8 cellular contexts compared by ENCODE assay signal in genomic region chr9:129624168-129624759, GRCh38. TPM values are rescaled to one million over a fixed set of nuclear protein-coding genes. Genes with fewer than 3 reads are reported as not detected.
DNase-seq lines count a peak whose midpoint lies in the region; ATAC-seq and TF ChIP-seq lines count a peak whose summit lies in the region.

No MANE protein-coding gene starts in this region.

- H4K8ac ChIP-seq in trophoblast cell (ENCODE audit: low read depth, low read length), result no peak overlapping the region

- H3K4me3 ChIP-seq in AG09309 (ENCODE audit: control insufficient read depth, low read depth, low read length), result no peak overlapping the region
- H3K4me3 ChIP-seq in OCI-LY1 (ENCODE audit: low read depth, low read length, poor library complexity, severe bottlenecking), result no peak overlapping the region
- no peak overlapping the region for H3K4me3 ChIP-seq in epithelial cell of proximal tubule (ENCODE audit: low read depth, low read length)
- no peak overlapping the region for H3K4me3 ChIP-seq in trophoblast cell (ENCODE audit: low read depth, low read length)

- H2BK5ac ChIP-seq in trophoblast cell (ENCODE audit: low read depth, low read length, poor library complexity), result no peak overlapping the region

- H3K23ac ChIP-seq in trophoblast cell (ENCODE audit: low read length), result no peak overlapping the region

- peaks cover 18% of the 10 kb centered on the region for H3K36me3 ChIP-seq in OCI-LY1 (ENCODE audit: insufficient read depth, low read length)
- H3K36me3 ChIP-seq in trophoblast cell (ENCODE audit: control insufficient read depth in 1 of 2, insufficient read depth in 2 of 2, low read length in 2 of 2), result peaks cover 7 to 8% of the 10 kb centered on the region in 2 experiments

- H3K9me3 ChIP-seq in OCI-LY1 (ENCODE audit: low read length) (no peaks in the 10 kb centered on the region), trophoblast cell (ENCODE audit: insufficient read depth, low read depth, low read length) (peaks cover 2% of the 10 kb centered on the region)

- peak overlapping the region; percentile 83; the same call in 1 of the 2 replicates for H3K4me2 ChIP-seq in OCI-LY1 (ENCODE audit: low read length)
- no peak overlapping the region for H3K4me2 ChIP-seq in trophoblast cell (ENCODE audit: low read length)

- H2AK5ac ChIP-seq in trophoblast cell (ENCODE audit: low read length), result no peak overlapping the region

- no peak overlapping the region for H3K4ac ChIP-seq in trophoblast cell (ENCODE audit: low read depth, low read length)

- H2BK12ac ChIP-seq in trophoblast cell (ENCODE audit: low read length), result no peak overlapping the region

- no peaks in the 10 kb centered on the region for H3F3A ChIP-seq in OCI-LY1 (ENCODE audit: insufficient read depth, low read length)

- peaks cover 18% of the 10 kb centered on the region for H3K79me1 ChIP-seq in trophoblast cell (ENCODE audit: low read length)

- H4K12ac ChIP-seq in trophoblast cell (ENCODE audit: low read depth, low read length), result no peak overlapping the region

- no peak overlapping the region for H2AFZ ChIP-seq in OCI-LY1 (ENCODE audit: low read length)
- H2AFZ ChIP-seq in trophoblast cell (ENCODE audit: insufficient read depth, low read length, poor library complexity), result no peak overlapping the region

- TF ChIP-seq CTCF in AG09309 (IDR thresholded peaks at IDR 0.05; ENCODE audit: control insufficient read depth, insufficient read depth, low read depth, low read length, missing control alignments) (peak; percentile 83), GM20000 (IDR thresholded peaks at IDR 0.05; ENCODE audit: extremely low read depth, missing control alignments) (peak; percentile 75), OCI-LY1 (IDR thresholded peaks at IDR 0.05; ENCODE audit: low read length) (peak; percentile 79), epithelial cell of proximal tubule (conservative IDR thresholded peaks at IDR 0.05; ENCODE audit: low read depth, low read length) (peak; percentile 88)

- H3K27ac ChIP-seq in OCI-LY1 (ENCODE audit: low read depth, low read length, poor library complexity, severe bottlenecking) (peak overlapping the region; percentile 33), trophoblast cell (ENCODE audit: low read depth, low read length) (no peak overlapping the region)

- no peaks in the 10 kb centered on the region for H3K9me2 ChIP-seq in OCI-LY1 (ENCODE audit: low read depth, low read length)

- no peak overlapping the region for H2BK120ac ChIP-seq in trophoblast cell (ENCODE audit: insufficient read depth, low read length, poor library complexity)

- H3K9ac ChIP-seq in OCI-LY1 (ENCODE audit: low read length) (no peak overlapping the region), trophoblast cell (ENCODE audit: low read length) (no peak overlapping the region)

- H3K14ac ChIP-seq in trophoblast cell (ENCODE audit: low read length), result no peak overlapping the region

- no CpG with 5 or more reads among the region's 12 CpGs for WGBS in trophoblast cell (ENCODE audit: extremely low coverage, insufficient coverage, insufficient read length)

- H3K79me2 ChIP-seq in OCI-LY1 (ENCODE audit: insufficient read depth, low read length) (peaks cover 30% of the 10 kb centered on the region), trophoblast cell (ENCODE audit: control insufficient read depth, insufficient read depth, low read length, poor library complexity) (peaks cover 25% of the 10 kb centered on the region)

- H4K20me1 ChIP-seq in OCI-LY1 (ENCODE audit: insufficient read depth, low read length), result no peaks in the 10 kb centered on the region

- H3K27me3 ChIP-seq in OCI-LY1 (ENCODE audit: insufficient read depth, low read length) (peaks cover under 1% of the 10 kb centered on the region; the same call in 1 of the 2 replicates), trophoblast cell (ENCODE audit: insufficient read depth, low read length) (peaks cover 2% of the 10 kb centered on the region)

- H3K4me1 ChIP-seq in OCI-LY1 (ENCODE audit: insufficient read depth, low read length, severe bottlenecking) (peaks cover 37% of the 10 kb centered on the region), trophoblast cell (ENCODE audit: control insufficient read depth in 1 of 2, insufficient read depth in 2 of 2, low read length in 2 of 2) (peaks cover 15 to 27% of the 10 kb centered on the region in 2 experiments)

- no peak overlapping the region for H3K18ac ChIP-seq in trophoblast cell (ENCODE audit: low read length)

- DNase-seq in AG09309 (ENCODE audit: low read depth) (no peak), GM20000 (ENCODE audit: low spot score) (peak; percentile 85), activated T-cell treated with anti-CD3 and anti-CD28 coated beads for 1 hour (ENCODE audit: low read depth) (peak; percentile 69), epithelial cell of proximal tubule (ENCODE audit: low read depth) (no peak), trophoblast cell (peak; percentile 27 to 74)

- H4K91ac ChIP-seq in trophoblast cell (ENCODE audit: low read depth, low read length), result no peak overlapping the region

- no peak for ATAC-seq in HG02884 (IDR thresholded peaks at IDR 0.05; ENCODE audit: unreplicated experiment)
- ATAC-seq in HG03139 (IDR thresholded peaks at IDR 0.05; ENCODE audit: unreplicated experiment), result no peak

RNA-seq across cellular contexts. Expression of gene NTMT1, which starts 1.7 kb away (rescaled TPM):
- total RNA-seq in epithelial cell of proximal tubule, result 37.9 and 104 TPM in 2 replicates
- polyA plus RNA-seq in trophoblast cell (2013), result 31.8 and 32.6 TPM in 2 replicates

RNA-seq across cellular contexts. Expression of gene C9orf50, which starts 3.4 kb away (rescaled TPM):
- total RNA-seq in epithelial cell of proximal tubule, result 0.69 TPM in 1 of 2 replicates, not detected in the other
- polyA plus RNA-seq in trophoblast cell (2013), result 0.07 TPM in 1 of 2 replicates, not detected in the other

RNA-seq across cellular contexts. Expression of gene ASB6, which starts 17.7 kb away (rescaled TPM):
- 22.3 and 29.2 TPM in 2 replicates for total RNA-seq in epithelial cell of proximal tubule
- 16.6 and 17.9 TPM in 2 replicates for polyA plus RNA-seq in trophoblast cell (2013)

RNA-seq across cellular contexts. Expression of gene PRRX2, which starts 41.2 kb away (rescaled TPM):
- total RNA-seq in epithelial cell of proximal tubule, result 0.17 and 1.7 TPM in 2 replicates
- 1.3 and 1.4 TPM in 2 replicates for polyA plus RNA-seq in trophoblast cell (2013)

Comparison
In these comparisons a context has a peak if more than half of its experiments do, and no peak if none do; other contexts are left out.
1. DNase-seq: peak in GM20000 (single experiment), activated T-cell treated with anti-CD3 and anti-CD28 coated beads for 1 hour (single experiment) and trophoblast cell (2 of 2); none in AG09309 (single experiment) and epithelial cell of proximal tubule (single experiment).
2. Peak in every context shown above with its lines, with median percentiles within 50 percentile points of each other: CTCF ChIP-seq.